Comparison of ENCODE assay signal across 9 cellular contexts in the genomic region with DNA sequence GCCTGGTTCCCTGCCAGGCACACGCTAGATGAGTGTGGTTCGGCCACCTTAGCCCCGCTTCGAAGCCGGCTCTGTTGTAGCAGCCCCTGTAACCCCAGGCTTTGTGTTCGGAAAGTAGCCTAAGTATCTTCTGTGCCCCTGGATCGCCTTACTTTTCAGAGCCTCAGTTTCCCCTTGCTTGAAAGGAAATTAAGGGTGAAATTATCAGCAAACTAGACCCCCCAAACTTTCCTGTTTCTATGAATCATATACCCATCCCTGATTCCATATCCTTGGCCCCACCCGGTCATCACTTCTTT. TPM values are rescaled to one million over a fixed set of nuclear protein-coding genes. Genes with fewer than 3 reads are reported as not detected.
A peak's percentile ranks its signal among the peaks of the same experiment; 100 is the strongest.
DNase-seq lines count a peak whose midpoint lies in the region; TF ChIP-seq lines count a peak whose summit lies in the region.
"Had no signal": no experiment of that assay in that cellular context is flagged by ENCODE, and none has a peak within 500 bp of the region (broad histone marks: within the 10 kb centered on the region; RNA-seq: fewer than 3 reads in every experiment).

No MANE protein-coding gene starts in this region.

- peaks cover 39% of the 10 kb centered on the region for H3K36me3 Mint-ChIP-seq in activated naive CD4-positive, alpha-beta T cell treated with anti-CD3 and anti-CD28 coated beads, Interleukin-2, amount 10 ng/mL, durations not matched to agents 7 days and 5 days

- H3K4me3 ChIP-seq in lower leg skin (ENCODE audit: low read depth, poor library complexity, severe bottlenecking) (peak overlapping the region; percentile 93), transverse colon (peak overlapping the region; percentile 77 to 99 (median 88))

- H3K4me1 Mint-ChIP-seq in activated naive CD4-positive, alpha-beta T cell treated with anti-CD3 and anti-CD28 coated beads, Interleukin-2, amount 10 ng/mL, durations not matched to agents 7 days and 5 days, result peaks cover 58% of the 10 kb centered on the region

- no peak for TF ChIP-seq CTCF in lower leg skin (IDR thresholded peaks at IDR 0.05)
- TF ChIP-seq CTCF in transverse colon (IDR thresholded peaks at IDR 0.05), result no peak

- TF ChIP-seq POLR2A in lower leg skin (IDR thresholded peaks at IDR 0.05) (no peak), transverse colon (IDR thresholded peaks at IDR 0.05) (no peak)

- in situ Hi-C loops in transverse colon (cut with MboI; ENCODE audit: low pct_ligation_motif_present in 1 of 4, low pct_unique_long_range_greater_than_20kb in 1 of 4, low sequenced_read_pairs in 3 of 4), result no loop called here

- H3K9me3 ChIP-seq in transverse colon, result no peaks in the 10 kb centered on the region

- intact Hi-C loops in lower leg skin (cut with DNase I; ENCODE audit: low total_unique reads), result no loop called here
- intact Hi-C loops in transverse colon (cut with DNase I; ENCODE audit: low total_unique reads), result no loop called here
- intact Hi-C loops in head of caudate nucleus (cut with DNase I), result no loop called here

- H3K27ac ChIP-seq in angular gyrus (ENCODE audit: low read depth, low read length), result peak overlapping the region; percentile 13
- peak overlapping the region; percentile 90 to 97 (median 93) for H3K27ac ChIP-seq in transverse colon

- WGBS in lower leg skin, 2 donors, result 0 to 1% methylated on average over 7 to 8 of the region's 8 CpGs
- WGBS in transverse colon (ENCODE audit: low coverage in 1 of 2), 2 donors, result 0 to 1% methylated on average over 1 to 8 of the region's 8 CpGs

- H3K27me3 Mint-ChIP-seq in activated naive CD4-positive, alpha-beta T cell treated with anti-CD3 and anti-CD28 coated beads, Interleukin-2, amount 10 ng/mL, durations not matched to agents 7 days and 5 days, result no peaks in the 10 kb centered on the region

- no peaks in the 10 kb centered on the region for H3K27me3 ChIP-seq in transverse colon

- H3K4me1 ChIP-seq in transverse colon, result peaks cover 9 to 41% (median 32%) of the 10 kb centered on the region in 4 donors

- CTCF ChIA-PET in activated naive CD4-positive, alpha-beta T cell treated with anti-CD3 and anti-CD28 coated beads, Interleukin-2, amount 10 ng/mL, durations not matched to agents 7 days and 5 days (lab: Charles Lee), result interaction anchor here (1.3 kb wide), 1 partner anchor 21 kb away, joined by 5 read pairs; no protein-coding TSS in a partner anchor

- no peak for DNase-seq in activated naive CD4-positive, alpha-beta T cell treated with anti-CD3 and anti-CD28 coated beads, Interleukin-2, amount 10 ng/mL, durations not matched to agents 7 days and 5 days
- no peak for DNase-seq in activated naive CD4-positive, alpha-beta T cell (lab: John Stamatoyannopoulos, UW)
- DNase-seq in lower leg skin (ENCODE audit: low spot score in 2 of 2) (no peak), transverse colon (no peak), head of caudate nucleus (no peak), NCI-H2227 treated with DMSO at 0.1 percent for 48 hours (lab: John Stamatoyannopoulos, UW) (no peak), NCI-H1105 treated with DMSO at 0.1 percent for 48 hours (lab: John Stamatoyannopoulos, UW) (no peak)

- no peak for TF ChIP-seq EP300 in transverse colon (IDR thresholded peaks at IDR 0.05; ENCODE audit: low read depth)

- peak overlapping the region; percentile 89 for H3K4me3 Mint-ChIP-seq in activated naive CD4-positive, alpha-beta T cell treated with anti-CD3 and anti-CD28 coated beads, Interleukin-2, amount 10 ng/mL, durations not matched to agents 7 days and 5 days

- H3K36me3 ChIP-seq in transverse colon, result peaks cover 0 to 19% (median 4%) of the 10 kb centered on the region in 4 donors

- peak overlapping the region; percentile 92 for H3K27ac Mint-ChIP-seq in activated naive CD4-positive, alpha-beta T cell treated with anti-CD3 and anti-CD28 coated beads, Interleukin-2, amount 10 ng/mL, durations not matched to agents 7 days and 5 days

- H3K9me3 Mint-ChIP-seq in activated naive CD4-positive, alpha-beta T cell treated with anti-CD3 and anti-CD28 coated beads, Interleukin-2, amount 10 ng/mL, durations not matched to agents 7 days and 5 days, result no peaks in the 10 kb centered on the region

RNA-seq across cellular contexts. Expression of gene PDCD11, which starts 0.3 kb away (rescaled TPM):
- total RNA-seq in lower leg skin, result 10 to 100 TPM; 14.2 to 23.1 (median 20.5) TPM
- 10 to 100 TPM; 10.1 to 20.0 (median 13.3) TPM for total RNA-seq in transverse colon

RNA-seq across cellular contexts. Expression of gene ATP5MK, which starts 0.5 kb away (rescaled TPM):
- total RNA-seq in lower leg skin, result 100 to 1,000 TPM in 3 of 4 donors, 10 to 100 TPM in 1; 56.0 to 222 (median 152) TPM
- 100 to 1,000 TPM in 3 of 4 donors, 10 to 100 TPM in 1; 13.7 to 415 (median 216) TPM for total RNA-seq in transverse colon

RNA-seq across cellular contexts. Expression of gene TAF5, which starts 29.0 kb away (rescaled TPM):
- total RNA-seq in lower leg skin (1 to 10 TPM; 4.1 to 8.9 (median 6.1) TPM), transverse colon (10 to 100 TPM in 1 of 4 donors, 1 to 10 TPM in 2, under 1 TPM in 1; 1.00 to 22.8 (median 5.9) TPM)

RNA-seq across cellular contexts. Expression of gene PCGF6, which starts 45.8 kb away (rescaled TPM):
- total RNA-seq in lower leg skin, result 10 to 100 TPM in 1 of 4 donors, 1 to 10 TPM in 3; 5.4 to 10.9 (median 7.0) TPM
- total RNA-seq in transverse colon, result 10 to 100 TPM in 3 of 4 donors, 1 to 10 TPM in 1; 5.9 to 44.5 (median 21.6) TPM

RNA-seq across cellular contexts. Expression of gene CALHM2, which starts 55.4 kb away (rescaled TPM):
- 10 to 100 TPM; 13.8 to 37.2 (median 15.4) TPM for total RNA-seq in lower leg skin
- total RNA-seq in transverse colon, result 10 to 100 TPM in 3 of 4 donors, 1 to 10 TPM in 1; 3.2 to 21.1 (median 15.7) TPM
- total RNA-seq: SK-MEL-5 had no signal
